8 cellular contexts compared by ENCODE assay signal in genomic region chr11:10857604-10858504, GRCh38. TPM values are rescaled to one million over a fixed set of nuclear protein-coding genes. Genes with fewer than 3 reads are reported as not detected.
DNase-seq lines count a peak whose midpoint lies in the region; ATAC-seq, FAIRE-seq and TF ChIP-seq lines count a peak whose summit lies in the region.

Gene ZBED5 (minus strand): TSS chr11:10858053. CDS start chr11:10854945, 3,108 bp downstream.

- H3K9me3 ChIP-seq in KOPT-K1 (ENCODE audit: insufficient read depth, low read length, poor library complexity, severe bottlenecking) (no peaks in the 10 kb centered on the region), esophagus muscularis mucosa (no peaks in the 10 kb centered on the region)

- TF ChIP-seq CTCF in esophagus muscularis mucosa (IDR thresholded peaks at IDR 0.05) = peak in 1 of 3 experiments; percentile 24

- H3K4me1 ChIP-seq in esophagus muscularis mucosa = peaks cover 17 to 52% (median 45%) of the 10 kb centered on the region in 4 donors

- peak within 1 kb of the TSS; percentile 95 for H3K27ac ChIP-seq in KOPT-K1 (ENCODE audit: low read depth, low read length, poor library complexity, severe bottlenecking)
- peak within 1 kb of the TSS; percentile 91 to 99 (median 94) for H3K27ac ChIP-seq in esophagus muscularis mucosa (replicated peaks in 1 of 4)

- no peaks in the 10 kb centered on the region for H3K27me3 ChIP-seq in esophagus muscularis mucosa

- peak; percentile 100 for DNase-seq in DMS79 treated with DMSO at 0.1 percent for 48 hours (lab: John Stamatoyannopoulos, UW)
- peak; percentile 90 for DNase-seq in RCC 7860 (ENCODE audit: low spot score)
- DNase-seq in activated T-cell treated with anti-CD3 and anti-CD28 coated beads, Interleukin-2, amount 50 U/mL, for 72 hours = peak; percentile 95
- peak; percentile 99 for DNase-seq in esophagus muscularis mucosa (ENCODE audit: extremely low spot score)
- DNase-seq in myocyte (ENCODE audit: low read depth) = peak; percentile 99
- DNase-seq in stimulated activated CD8-positive, alpha-beta memory T cell treated with anti-CD3 and anti-CD28 coated beads, Interleukin-7, amount 100 ng/mL, for 48 hours (ENCODE audit: extremely low read depth in 1 of 2, low read depth in 1 of 2) = peak; percentile 92 to 93

- H3K36me3 Mint-ChIP-seq in activated T-cell treated with anti-CD3 and anti-CD28 coated beads, Interleukin-2, amount 50 U/mL, for 72 hours (ENCODE audit: insufficient read depth in 2 of 2) = peaks cover 21 to 26% of the 10 kb centered on the region in 2 donors

- peak within 1 kb of the TSS; percentile 96 for H3K27ac Mint-ChIP-seq in activated T-cell treated with anti-CD3 and anti-CD28 coated beads, Interleukin-2, amount 50 U/mL, for 72 hours

- peak; percentile 53 for FAIRE-seq in RCC 7860 (lab: Jason Lieb, UNC)

- H3K4me3 Mint-ChIP-seq in activated T-cell treated with anti-CD3 and anti-CD28 coated beads, Interleukin-2, amount 50 U/mL, for 72 hours = peak within 1 kb of the TSS; percentile 94 to 100

- peaks cover 53% of the 10 kb centered on the region for H3K4me1 Mint-ChIP-seq in activated T-cell treated with anti-CD3 and anti-CD28 coated beads, Interleukin-2, amount 50 U/mL, for 72 hours (ENCODE audit: low read depth)

- WGBS in esophagus muscularis mucosa = under 1% methylated on average over 49 of the region's 72 CpGs

- ATAC-seq in GM21786 (IDR thresholded peaks at IDR 0.05; ENCODE audit: unreplicated experiment) = peak; percentile 93
- ATAC-seq in activated T-cell treated with anti-CD3 and anti-CD28 coated beads, Interleukin-2, amount 50 U/mL, for 72 hours (replicated peaks in 1 of 2) = peak; percentile 90 to 91

- TF ChIP-seq EP300 in esophagus muscularis mucosa (IDR thresholded peaks at IDR 0.05) = no peak

- intact Hi-C loops in esophagus muscularis mucosa (cut with DNase I) = loop anchor here (2.0 kb wide), 1 partner anchor 49 kb away; the partner anchor contains the start of gene EIF4G2

- H3K36me3 ChIP-seq in KOPT-K1 (ENCODE audit: insufficient read depth, low read length) = peaks cover 30% of the 10 kb centered on the region
- peaks cover 16 to 32% (median 24%) of the 10 kb centered on the region in 4 donors for H3K36me3 ChIP-seq in esophagus muscularis mucosa

- peak within 1 kb of the TSS; percentile 67 to 79 (median 78) for H3K4me3 ChIP-seq in esophagus muscularis mucosa

- H3K9me3 Mint-ChIP-seq in activated T-cell treated with anti-CD3 and anti-CD28 coated beads, Interleukin-2, amount 50 U/mL, for 72 hours = peaks cover 0 to 1% of the 10 kb centered on the region in 2 donors

- peak; percentile 81 for TF ChIP-seq POLR2A in esophagus muscularis mucosa (IDR thresholded peaks at IDR 0.05; ENCODE audit: low read depth)

- H3K27me3 Mint-ChIP-seq in activated T-cell treated with anti-CD3 and anti-CD28 coated beads, Interleukin-2, amount 50 U/mL, for 72 hours (ENCODE audit: low read depth) = no peaks in the 10 kb centered on the region

RNA-seq across cellular contexts. Expression of gene ZBED5, which starts in this region (rescaled TPM):
- 10 to 100 TPM; 46.1 to 46.4 TPM for total RNA-seq in activated T-cell treated with anti-CD3 and anti-CD28 coated beads, Interleukin-2, amount 50 U/mL, for 72 hours
- total RNA-seq in esophagus muscularis mucosa (10 to 100 TPM; 27.3 to 36.5 (median 28.3) TPM), myocyte (63.7 and 68.8 TPM in 2 replicates)
- 19.4 TPM for polyA plus RNA-seq in myocyte (2012)

Comparison
In these comparisons a context has a peak if more than half of its experiments do, and no peak if none do; other contexts are left out.
1. Peak in every context shown above with its lines: DNase-seq, ATAC-seq, H3K4me3 ChIP-seq and H3K27ac ChIP-seq.